Comparison of ENCODE assay signal across 23 cellular contexts in the genomic region with DNA sequence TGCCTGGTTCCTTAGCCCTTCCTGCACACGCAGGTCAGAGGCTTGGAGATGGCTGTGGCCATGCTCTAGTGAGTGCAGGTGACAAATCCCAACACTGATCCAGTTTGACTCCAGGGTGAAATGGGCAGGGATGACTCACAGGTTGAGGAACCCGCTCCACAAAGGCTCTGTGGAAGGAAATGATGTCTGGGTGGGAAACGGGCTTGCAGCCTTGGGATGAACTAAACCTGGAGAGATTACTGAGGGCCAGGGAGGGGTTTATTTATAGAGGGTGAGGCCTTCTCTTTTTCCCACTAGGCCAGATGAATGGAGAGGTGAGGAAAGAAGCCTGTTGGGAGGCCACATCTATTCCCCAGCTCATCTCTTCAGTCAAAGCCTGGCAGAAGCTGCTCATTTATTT. TPM values are rescaled to one million over a fixed set of nuclear protein-coding genes. Genes with fewer than 3 reads are reported as not detected.
DNase-seq lines count a peak whose midpoint lies in the region; ATAC-seq, FAIRE-seq and TF ChIP-seq lines count a peak whose summit lies in the region.
"Had no signal": no experiment of that assay in that cellular context is flagged by ENCODE, and none has a peak within 500 bp of the region (broad histone marks: within the 10 kb centered on the region; RNA-seq: fewer than 3 reads in every experiment).

No MANE protein-coding gene starts in this region.

- ATAC-seq in left colon (peak; percentile 23), GM18498 (IDR thresholded peaks at IDR 0.05; ENCODE audit: unreplicated experiment) (no peak), HG02588 (IDR thresholded peaks at IDR 0.05; ENCODE audit: unreplicated experiment) (no peak)
- ATAC-seq: activated T-cell treated with anti-CD3 and anti-CD28 coated beads, Interleukin-2, amount 50 U/mL, for 72 hours; GM23338; stimulated activated naive CD8-positive, alpha-beta T cell treated with anti-CD3 and anti-CD28 coated beads, Interleukin-15, Interleukin-2, amounts not matched to agents 100 U/mL and 50 U/mL, for 24 hours had no signal

- intact Hi-C loops in left colon (cut with DNase I, micrococcal nuclease) = no loop called here

- no peaks in the 10 kb centered on the region for H3K36me3 ChIP-seq in bronchial epithelial cell (ENCODE audit: control insufficient read depth, insufficient read depth, low read length)
- H3K36me3 ChIP-seq: adrenal gland had no signal

- TF ChIP-seq CTCF in bronchial epithelial cell (IDR thresholded peaks at IDR 0.05; ENCODE audit: insufficient read depth, low read length, severe bottlenecking) = no peak

- no peaks in the 10 kb centered on the region for H3K27me3 ChIP-seq in bronchial epithelial cell (ENCODE audit: control insufficient read depth, insufficient read depth, low read length)
- H3K27me3 ChIP-seq: adrenal gland had no signal

- no peak overlapping the region for H3K4me3 ChIP-seq in bronchial epithelial cell (ENCODE audit: low read depth, low read length)
- H3K4me3 ChIP-seq: adrenal gland, GM23338 had no signal

- FAIRE-seq in bronchial epithelial cell (lab: Jason Lieb, UNC) = no peak
- no peak for FAIRE-seq in RCC 7860 (lab: Jason Lieb, UNC)
- FAIRE-seq: endometrium, GM12892, HTR-8/SVneo had no signal

- DNase-seq in DMS53 (lab: John Stamatoyannopoulos, UW) (peak; percentile 95), HT1080 (ENCODE audit: low read depth) (peak; percentile 90), bronchial epithelial cell (ENCODE audit: low read depth) (peak; percentile 89), left colon (no peak), RCC 7860 (ENCODE audit: low spot score) (no peak), NCI-H345 treated with DMSO at 0.1 percent for 48 hours (lab: John Stamatoyannopoulos, UW; ENCODE audit: unreplicated experiment) (no peak)
- DNase-seq: activated T-cell treated with anti-CD3 and anti-CD28 coated beads, Interleukin-2, amount 50 U/mL, for 72 hours; adrenal gland; CD8-positive, alpha-beta memory T cell; cerebellar nuclear complex; GF-D8; head of caudate nucleus; NCI-H2081; NCI-H526 treated with DMSO at 0.1 percent for 48 hours; OCI-M1; stimulated activated CD4-positive, alpha-beta T cell treated with anti-CD3 and anti-CD28 coated beads, Interleukin-15, amount 100 ng/mL, for 24 hours; stimulated activated naive CD8-positive, alpha-beta T cell treated with anti-CD3 and anti-CD28 coated beads, Interleukin-15, Interleukin-2, amounts not matched to agents 100 U/mL and 50 U/mL, for 24 hours had no signal

RNA-seq across cellular contexts. Expression of gene EMP1, which starts 29.3 kb away (rescaled TPM):
- 58.8 and 248 TPM in 2 replicates for total RNA-seq in HT1080 (2014; rRNA removed; shearing (Covaris generic))
- 380 and 384 TPM in 2 replicates for polyA plus RNA-seq in HT1080 (2015; cell fraction: cytosol; rRNA removed)
- 358 and 396 TPM in 2 replicates for polyA plus RNA-seq in HT1080 (2015; cell fraction: nucleus; rRNA removed)
- total RNA-seq in bronchial epithelial cell (15.6 and 21.3 TPM in 2 replicates), left colon (1,000 to 10,000 TPM in 1 of 2 donors, 100 to 1,000 TPM in 1; 459 to 1,135 TPM)

Comparison
In these comparisons a context has a peak if more than half of its experiments do, and no peak if none do; other contexts are left out.
1. DNase-seq: peak in DMS53 (single experiment), HT1080 (single experiment) and bronchial epithelial cell (single experiment); none in left colon (0 of 2), RCC 7860 (single experiment) and NCI-H345 treated with DMSO at 0.1 percent for 48 hours (single experiment).